Comparison of ENCODE assay signal across 7 cellular contexts in genomic region chr3:197949191-197949766, GRCh38. TPM values are rescaled to one million over a fixed set of nuclear protein-coding genes. Genes with fewer than 3 reads are reported as not detected.
DNase-seq lines count a peak whose midpoint lies in the region; ATAC-seq and TF ChIP-seq lines count a peak whose summit lies in the region.

No MANE protein-coding gene starts in this region.

- peak overlapping the region; percentile 64 for H3K4me2 ChIP-seq in H9 (ENCODE audit: insufficient read depth, insufficient read length, low read length)

- peaks cover 38 to 41% (median 39%) of the 10 kb centered on the region in 3 experiments for H3K36me3 Mint-ChIP-seq in H9 (ENCODE audit: insufficient read depth in 1 of 3, low read depth in 3 of 3)
- peaks cover 33 to 44% of the 10 kb centered on the region in 2 donors for H3K36me3 Mint-ChIP-seq in stimulated activated naive B cell treated with anti-CD40 and anti-IgM and Interleukin-4, amounts not matched to agents 10 μg/mL and 1 μg/mL and 100 μg/mL, for 72 hours

- peaks cover 0 to 2% of the 10 kb centered on the region in 2 experiments; a peak in 1 of 5 replicates for H3K9me3 Mint-ChIP-seq in H9
- no peaks in the 10 kb centered on the region for H3K9me3 Mint-ChIP-seq in stimulated activated naive B cell treated with anti-CD40 and anti-IgM and Interleukin-4, amounts not matched to agents 10 μg/mL and 1 μg/mL and 100 μg/mL, for 72 hours

- no peak overlapping the region for H2BK5ac ChIP-seq in H9 (ENCODE audit: insufficient read length, low read length)

- H3K27me3 ChIP-seq in H9 (ENCODE audit: insufficient read depth, low read length) (no peaks in the 10 kb centered on the region), right atrium auricular region (no peaks in the 10 kb centered on the region)

- no peaks in the 10 kb centered on the region for H3K4me1 ChIP-seq in H9 (ENCODE audit: insufficient read depth, low read length)
- peaks cover 0 to 44% of the 10 kb centered on the region in 2 donors for H3K4me1 ChIP-seq in right atrium auricular region

- H4K20me1 ChIP-seq in H9 (ENCODE audit: control insufficient read depth, insufficient read depth, insufficient read length), result no peaks in the 10 kb centered on the region

- H3K27ac Mint-ChIP-seq in H9, result peak overlapping the region; percentile 100
- H3K27ac Mint-ChIP-seq in stimulated activated naive B cell treated with anti-CD40 and anti-IgM and Interleukin-4, amounts not matched to agents 10 μg/mL and 1 μg/mL and 100 μg/mL, for 72 hours, result peak overlapping the region; percentile 100

- H3K4ac ChIP-seq in H9 (ENCODE audit: low read depth, low read length), result no peak overlapping the region

- peaks cover 27 to 42% of the 10 kb centered on the region in 2 experiments for H3K4me1 Mint-ChIP-seq in H9
- peaks cover 18 to 44% of the 10 kb centered on the region in 2 donors for H3K4me1 Mint-ChIP-seq in stimulated activated naive B cell treated with anti-CD40 and anti-IgM and Interleukin-4, amounts not matched to agents 10 μg/mL and 1 μg/mL and 100 μg/mL, for 72 hours

- H3K79me2 ChIP-seq in H9 (ENCODE audit: insufficient read depth, low read length), result peaks cover 11% of the 10 kb centered on the region; the same call in 1 of the 2 replicates

- no peaks in the 10 kb centered on the region; the same call in 1 of the 2 replicates for H3K27me3 Mint-ChIP-seq in H9 (ENCODE audit: low read depth)
- no peaks in the 10 kb centered on the region for H3K27me3 Mint-ChIP-seq in stimulated activated naive B cell treated with anti-CD40 and anti-IgM and Interleukin-4, amounts not matched to agents 10 μg/mL and 1 μg/mL and 100 μg/mL, for 72 hours

- no peak overlapping the region for H4K91ac ChIP-seq in H9 (ENCODE audit: insufficient read length, low read depth, low read length)

- H3K27ac ChIP-seq in H9 (ENCODE audit: insufficient read length, low read depth, low read length), result peak overlapping the region; percentile 91
- peak overlapping the region; percentile 88 to 90 for H3K27ac ChIP-seq in right atrium auricular region

- H3T11ph ChIP-seq in H9 (ENCODE audit: low read length), result no peak overlapping the region

- H3K9ac ChIP-seq in H9 (ENCODE audit: extremely low read depth, insufficient read length, low read length), result peak overlapping the region; percentile 54

- H2AK5ac ChIP-seq in H9 (ENCODE audit: insufficient read length, low read length), result no peak overlapping the region

- DNase-seq in H9 (no peak), right atrium auricular region (ENCODE audit: low spot score) (no peak), epidermal melanocyte (ENCODE audit: insufficient read length, low spot score) (no peak), AG08396 (ENCODE audit: low spot score) (no peak), NCI-H1436 treated with DMSO at 0.1 percent for 48 hours (lab: John Stamatoyannopoulos, UW) (no peak)
- DNase-seq in stimulated activated naive B cell treated with anti-CD40 and anti-IgM and Interleukin-4, amounts not matched to agents 10 μg/mL and 1 μg/mL and 100 μg/mL, for 72 hours, result no peak

- peak; percentile 10 for ATAC-seq in stimulated activated naive B cell treated with anti-CD40 and anti-IgM and Interleukin-4, amounts not matched to agents 10 μg/mL and 1 μg/mL and 100 μg/mL, for 72 hours (replicated peaks)

- H3K4me3 Mint-ChIP-seq in H9, result peak overlapping the region; percentile 98 to 99
- peak overlapping the region; percentile 96 to 97 for H3K4me3 Mint-ChIP-seq in stimulated activated naive B cell treated with anti-CD40 and anti-IgM and Interleukin-4, amounts not matched to agents 10 μg/mL and 1 μg/mL and 100 μg/mL, for 72 hours

- H3K79me1 ChIP-seq in H9 (ENCODE audit: insufficient read depth, low read depth, low read length, poor library complexity, severe bottlenecking), result peaks cover 7% of the 10 kb centered on the region

- H3K9me3 ChIP-seq in H9 (ENCODE audit: control insufficient read depth, low read depth, low read length), result no peaks in the 10 kb centered on the region
- H3K9me3 ChIP-seq in right atrium auricular region, result no peaks in the 10 kb centered on the region

- no peak overlapping the region for H2BK20ac ChIP-seq in H9 (ENCODE audit: low read depth, low read length, poor library complexity, severe bottlenecking)

- H3K14ac ChIP-seq in H9 (ENCODE audit: insufficient read depth, low read length), result no peak overlapping the region

- H3K23ac ChIP-seq in H9 (ENCODE audit: insufficient read length, low read depth, low read length), result no peak overlapping the region

- H4K5ac ChIP-seq in H9 (ENCODE audit: insufficient read length, low read depth, low read length), result no peak overlapping the region

- no peak overlapping the region for H4K8ac ChIP-seq in H9 (replicated peaks; ENCODE audit: insufficient read length, low read depth, low read length)

- peak overlapping the region; percentile 75 for H3K4me3 ChIP-seq in WI38 (ENCODE audit: low read depth, low read length)
- peak overlapping the region; percentile 64 for H3K4me3 ChIP-seq in right atrium auricular region

- TF ChIP-seq CTCF in H9 (conservative IDR thresholded peaks at IDR 0.05) (no peak), WI38 (IDR thresholded peaks at IDR 0.05; ENCODE audit: low read depth, low read length) (no peak), right atrium auricular region (IDR thresholded peaks at IDR 0.05) (no peak)

- peaks cover 33% of the 10 kb centered on the region for H3K36me3 ChIP-seq in right atrium auricular region

- no peak overlapping the region for H2BK15ac ChIP-seq in H9 (ENCODE audit: low read depth, low read length)

- H2AFZ ChIP-seq in H9 (ENCODE audit: low read length), result no peak overlapping the region

- H3K56ac ChIP-seq in H9 (ENCODE audit: insufficient read length, low read depth, low read length), result no peak overlapping the region

- H3K18ac ChIP-seq in H9 (ENCODE audit: insufficient read length, low read depth, low read length), result peak overlapping the region; percentile 66

- peaks cover 10% of the 10 kb centered on the region for H3K23me2 ChIP-seq in H9 (ENCODE audit: insufficient read length, low read depth, low read length, poor library complexity, severe bottlenecking)

- no CpG with 5 or more reads among the region's 16 CpGs for WGBS in H9 (ENCODE audit: extremely low coverage, insufficient read length, low lambda C conversion rate)

- H2BK120ac ChIP-seq in H9 (ENCODE audit: low read depth, low read length, poor library complexity, severe bottlenecking), result no peak overlapping the region

- no peak overlapping the region for H2BK12ac ChIP-seq in H9 (ENCODE audit: insufficient read length, low read depth, low read length)

RNA-seq across cellular contexts. Expression of gene RPL35A, which starts 0.7 kb away (rescaled TPM):
- total RNA-seq in H9 (2021), result 1,563 and 1,572 TPM in 2 replicates
- total RNA-seq in right atrium auricular region, result 100 to 1,000 TPM; 415 to 477 TPM

RNA-seq across cellular contexts. Expression of gene LMLN, which starts 10.7 kb away (rescaled TPM):
- total RNA-seq in H9 (2021), result 3.8 and 4.5 TPM in 2 replicates
- total RNA-seq in right atrium auricular region, result 1 to 10 TPM; 3.5 to 3.9 TPM
